ENCODE assay signal across 2 cellular contexts in the genomic region with DNA sequence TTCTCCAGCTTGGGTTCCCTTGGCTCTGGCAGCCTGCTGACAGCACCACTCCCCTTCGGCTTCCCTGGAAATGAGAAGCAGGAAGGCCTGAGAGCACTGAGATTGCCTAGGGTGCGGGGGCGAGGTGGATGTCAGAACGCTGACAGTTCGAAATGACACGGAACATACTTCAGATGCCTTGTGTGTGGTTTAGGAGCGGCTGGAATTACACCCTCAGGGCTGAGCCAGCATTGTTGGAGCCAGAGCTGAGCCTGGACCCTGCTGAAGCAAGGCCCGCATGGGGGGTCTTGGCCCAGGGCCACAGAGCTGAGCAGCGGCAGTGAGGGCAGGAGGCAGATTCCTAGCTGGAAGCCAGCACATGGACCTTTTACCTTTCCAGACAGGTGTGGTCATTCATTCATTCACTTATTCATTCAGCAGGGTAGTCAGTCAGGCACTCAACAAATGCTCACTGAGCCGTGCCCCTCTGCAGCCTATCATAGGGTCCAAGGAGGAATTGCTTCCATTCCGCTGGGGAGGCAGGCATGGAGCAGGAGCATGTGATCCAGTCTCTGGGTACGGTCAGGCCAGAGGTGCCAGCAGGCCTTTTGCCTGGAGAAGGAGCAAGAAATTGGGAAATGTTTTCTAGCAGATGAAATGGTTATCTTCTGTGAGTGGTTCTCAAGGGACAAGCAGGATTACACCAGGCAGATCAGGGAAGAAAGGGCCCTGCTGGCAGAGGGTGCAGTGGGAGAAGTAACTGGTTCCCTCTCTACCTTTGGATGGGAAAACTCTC.
TF ChIP-seq lines count a peak whose summit lies in the region.

No MANE protein-coding gene starts in this region.

TF ChIP-seq in IMR-90, 13 proteins besides CTCF, POLR2A, EP300 and RAD21:
- TF ChIP-seq NFE2L2 (IDR thresholded peaks at IDR 0.05; ENCODE audit: low read depth, low read length) (no peak), USF2 (IDR thresholded peaks at IDR 0.05; ENCODE audit: low read depth, low read length) (0 out of 2 replicates have a peak, but pooled peaks have one; percentile 28), MAFK (IDR thresholded peaks at IDR 0.05; ENCODE audit: low read depth, low read length) (peak; percentile 61; the same call in 1 of the 2 replicates), MXI1 (IDR thresholded peaks at IDR 0.05; ENCODE audit: borderline replicate concordance, low read depth, low read length) (peak; percentile 54; the same call in 1 of the 2 replicates), CHD1 (IDR thresholded peaks at IDR 0.05; ENCODE audit: low read depth, low read length) (no peak), BHLHE40 (IDR thresholded peaks at IDR 0.05; ENCODE audit: low read depth, low read length) (no peak), RCOR1 (IDR thresholded peaks at IDR 0.05; ENCODE audit: insufficient replicate concordance, low read length) (no peak), ELK1 (IDR thresholded peaks at IDR 0.05; ENCODE audit: borderline replicate concordance, low read depth, low read length) (no peak), SMC3 (IDR thresholded peaks at IDR 0.05; ENCODE audit: low read depth, low read length) (no peak), RFX5 (IDR thresholded peaks at IDR 0.05; ENCODE audit: low read depth, low read length) (no peak)

TF ChIP-seq in GM23338, 12 proteins besides CTCF, POLR2A, EP300 and RAD21:
- TF ChIP-seq, protein P1, sequence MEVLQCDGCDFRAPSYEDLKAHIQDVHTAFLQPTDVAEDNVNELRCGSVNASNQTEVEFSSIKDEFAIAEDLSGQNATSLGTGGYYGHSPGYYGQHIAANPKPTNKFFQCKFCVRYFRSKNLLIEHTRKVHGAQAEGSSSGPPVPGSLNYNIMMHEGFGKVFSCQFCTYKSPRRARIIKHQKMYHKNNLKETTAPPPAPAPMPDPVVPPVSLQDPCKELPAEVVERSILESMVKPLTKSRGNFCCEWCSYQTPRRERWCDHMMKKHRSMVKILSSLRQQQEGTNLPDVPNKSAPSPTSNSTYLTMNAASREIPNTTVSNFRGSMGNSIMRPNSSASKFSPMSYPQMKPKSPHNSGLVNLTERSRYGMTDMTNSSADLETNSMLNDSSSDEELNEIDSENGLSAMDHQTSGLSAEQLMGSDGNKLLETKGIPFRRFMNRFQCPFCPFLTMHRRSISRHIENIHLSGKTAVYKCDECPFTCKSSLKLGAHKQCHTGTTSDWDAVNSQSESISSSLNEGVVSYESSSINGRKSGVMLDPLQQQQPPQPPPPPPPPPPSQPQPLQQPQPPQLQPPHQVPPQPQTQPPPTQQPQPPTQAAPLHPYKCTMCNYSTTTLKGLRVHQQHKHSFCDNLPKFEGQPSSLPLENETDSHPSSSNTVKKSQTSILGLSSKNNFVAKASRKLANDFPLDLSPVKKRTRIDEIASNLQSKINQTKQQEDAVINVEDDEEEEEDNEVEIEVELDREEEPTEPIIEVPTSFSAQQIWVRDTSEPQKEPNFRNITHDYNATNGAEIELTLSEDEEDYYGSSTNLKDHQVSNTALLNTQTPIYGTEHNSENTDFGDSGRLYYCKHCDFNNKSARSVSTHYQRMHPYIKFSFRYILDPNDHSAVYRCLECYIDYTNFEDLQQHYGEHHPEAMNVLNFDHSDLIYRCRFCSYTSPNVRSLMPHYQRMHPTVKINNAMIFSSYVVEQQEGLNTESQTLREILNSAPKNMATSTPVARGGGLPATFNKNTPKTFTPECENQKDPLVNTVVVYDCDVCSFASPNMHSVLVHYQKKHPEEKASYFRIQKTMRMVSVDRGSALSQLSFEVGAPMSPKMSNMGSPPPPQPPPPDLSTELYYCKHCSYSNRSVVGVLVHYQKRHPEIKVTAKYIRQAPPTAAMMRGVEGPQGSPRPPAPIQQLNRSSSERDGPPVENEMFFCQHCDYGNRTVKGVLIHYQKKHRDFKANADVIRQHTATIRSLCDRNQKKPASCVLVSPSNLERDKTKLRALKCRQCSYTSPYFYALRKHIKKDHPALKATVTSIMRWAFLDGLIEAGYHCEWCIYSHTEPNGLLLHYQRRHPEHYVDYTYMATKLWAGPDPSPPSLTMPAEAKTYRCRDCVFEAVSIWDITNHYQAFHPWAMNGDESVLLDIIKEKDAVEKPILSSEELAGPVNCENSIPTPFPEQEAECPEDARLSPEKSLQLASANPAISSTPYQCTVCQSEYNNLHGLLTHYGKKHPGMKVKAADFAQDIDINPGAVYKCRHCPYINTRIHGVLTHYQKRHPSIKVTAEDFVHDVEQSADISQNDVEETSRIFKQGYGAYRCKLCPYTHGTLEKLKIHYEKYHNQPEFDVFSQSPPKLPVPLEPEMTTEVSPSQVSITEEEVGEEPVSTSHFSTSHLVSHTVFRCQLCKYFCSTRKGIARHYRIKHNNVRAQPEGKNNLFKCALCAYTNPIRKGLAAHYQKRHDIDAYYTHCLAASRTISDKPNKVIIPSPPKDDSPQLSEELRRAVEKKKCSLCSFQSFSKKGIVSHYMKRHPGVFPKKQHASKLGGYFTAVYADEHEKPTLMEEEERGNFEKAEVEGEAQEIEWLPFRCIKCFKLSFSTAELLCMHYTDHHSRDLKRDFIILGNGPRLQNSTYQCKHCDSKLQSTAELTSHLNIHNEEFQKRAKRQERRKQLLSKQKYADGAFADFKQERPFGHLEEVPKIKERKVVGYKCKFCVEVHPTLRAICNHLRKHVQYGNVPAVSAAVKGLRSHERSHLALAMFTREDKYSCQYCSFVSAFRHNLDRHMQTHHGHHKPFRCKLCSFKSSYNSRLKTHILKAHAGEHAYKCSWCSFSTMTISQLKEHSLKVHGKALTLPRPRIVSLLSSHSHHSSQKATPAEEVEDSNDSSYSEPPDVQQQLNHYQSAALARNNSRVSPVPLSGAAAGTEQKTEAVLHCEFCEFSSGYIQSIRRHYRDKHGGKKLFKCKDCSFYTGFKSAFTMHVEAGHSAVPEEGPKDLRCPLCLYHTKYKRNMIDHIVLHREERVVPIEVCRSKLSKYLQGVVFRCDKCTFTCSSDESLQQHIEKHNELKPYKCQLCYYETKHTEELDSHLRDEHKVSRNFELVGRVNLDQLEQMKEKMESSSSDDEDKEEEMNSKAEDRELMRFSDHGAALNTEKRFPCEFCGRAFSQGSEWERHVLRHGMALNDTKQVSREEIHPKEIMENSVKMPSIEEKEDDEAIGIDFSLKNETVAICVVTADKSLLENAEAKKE (CRISPR knock-in tag; IDR thresholded peaks at IDR 0.05), result no peak
- TF ChIP-seq STAT1 (IDR thresholded peaks at IDR 0.05; ENCODE audit: unreplicated experiment) (no peak), CREB1 (CRISPR knock-in tag; IDR thresholded peaks at IDR 0.05; ENCODE audit: low read depth) (no peak), POLR2AphosphoS5 (IDR thresholded peaks at IDR 0.05; ENCODE audit: low read depth) (no peak), EZH2 (IDR thresholded peaks at IDR 0.05; ENCODE audit: low read depth, unreplicated experiment) (no peak), NANOG (IDR thresholded peaks at IDR 0.05; ENCODE audit: borderline replicate concordance) (no peak), EZH2phosphoT487 (IDR thresholded peaks at IDR 0.05; ENCODE audit: unreplicated experiment) (no peak), JUNB (IDR thresholded peaks at IDR 0.05; ENCODE audit: unreplicated experiment) (no peak), ZNF331 (CRISPR knock-in tag; IDR thresholded peaks at IDR 0.05; ENCODE audit: low read depth) (no peak), ZNF114 (CRISPR knock-in tag; IDR thresholded peaks at IDR 0.05) (no peak), REST (IDR thresholded peaks at IDR 0.05; ENCODE audit: unreplicated experiment) (no peak)
- TF ChIP-seq, protein P2, sequence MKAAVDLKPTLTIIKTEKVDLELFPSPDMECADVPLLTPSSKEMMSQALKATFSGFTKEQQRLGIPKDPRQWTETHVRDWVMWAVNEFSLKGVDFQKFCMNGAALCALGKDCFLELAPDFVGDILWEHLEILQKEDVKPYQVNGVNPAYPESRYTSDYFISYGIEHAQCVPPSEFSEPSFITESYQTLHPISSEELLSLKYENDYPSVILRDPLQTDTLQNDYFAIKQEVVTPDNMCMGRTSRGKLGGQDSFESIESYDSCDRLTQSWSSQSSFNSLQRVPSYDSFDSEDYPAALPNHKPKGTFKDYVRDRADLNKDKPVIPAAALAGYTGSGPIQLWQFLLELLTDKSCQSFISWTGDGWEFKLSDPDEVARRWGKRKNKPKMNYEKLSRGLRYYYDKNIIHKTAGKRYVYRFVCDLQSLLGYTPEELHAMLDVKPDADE (IDR thresholded peaks at IDR 0.05), result no peak
